21 cellular contexts compared by ENCODE assay signal in the genomic region with DNA sequence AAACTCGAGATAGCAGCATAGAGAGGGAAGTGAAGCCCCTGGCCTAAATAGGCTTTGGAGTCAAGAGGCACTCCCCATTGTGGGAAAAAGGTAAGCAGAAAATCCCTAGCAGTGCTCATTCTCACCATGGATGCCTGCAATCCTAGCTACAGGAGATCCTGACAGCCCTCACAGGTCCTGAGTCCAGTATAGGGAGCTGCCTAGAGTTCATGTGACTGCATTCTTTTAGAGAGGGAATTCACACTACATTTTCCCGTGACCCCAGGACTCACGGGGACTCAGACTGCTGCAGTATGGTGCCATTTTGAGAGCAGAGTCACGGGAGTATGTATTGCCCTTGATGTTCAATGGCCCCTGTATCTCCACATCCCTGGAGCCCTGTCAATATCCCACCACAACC.
"Had no signal": no experiment of that assay in that cellular context is flagged by ENCODE, and none has a peak within 500 bp of the region (broad histone marks: within the 10 kb centered on the region; RNA-seq: fewer than 3 reads in every experiment).

No MANE protein-coding gene starts in this region.

- ATAC-seq: Panc1, PC-3, SK-N-SH treated with all-trans-retinoic acid at 6 μM for 48 hours had no signal

- H3K27ac ChIP-seq: KMS-11, RWPE1 had no signal

- DNase-seq: IMR-90, Kasumi-1, NCI-H1092 treated with DMSO at 0.1 percent for 48 hours, NCI-H1436, NCI-H1694 treated with DMSO at 0.1 percent for 48 hours, NCI-H1930, NCI-H2081, NCI-H2107, NCI-H226, NCI-H446, NCI-H510A, NCI-H524 treated with DMSO at 0.1 percent for 48 hours, NCI-H69, NCI-H774, PC-3, SHP77, T-helper 1 cell had no signal

- H3K9ac ChIP-seq: KMS-11 had no signal
